9 cellular contexts compared by ENCODE assay signal in genomic region chr14:41419709-41420108, GRCh38.
"Had no signal": no experiment of that assay in that cellular context is flagged by ENCODE, and none has a peak within 500 bp of the region (broad histone marks: within the 10 kb centered on the region; RNA-seq: fewer than 3 reads in every experiment).

No MANE protein-coding gene starts in this region.

- H3K36me3 ChIP-seq: HAP-1 had no signal

- H3K27ac ChIP-seq: GM23248 had no signal

- H3K9ac ChIP-seq: GM23248 had no signal

- DNase-seq: GM23248, GOT3, H7, H9, HCEC 1CT, HFFc6 had no signal

- ATAC-seq: HCT116 had no signal

- H3K4me1 ChIP-seq: HAP-1 had no signal

- H3K4me3 ChIP-seq: GM23248, GM23338, HAP-1 had no signal

- H2AFZ ChIP-seq: GM23248, GM23338 had no signal

- H3K9me3 ChIP-seq: HAP-1 had no signal
